9 cellular contexts compared by ENCODE assay signal in genomic region chr12:52380271-52380694, GRCh38. TPM values are rescaled to one million over a fixed set of nuclear protein-coding genes. Genes with fewer than 3 reads are reported as not detected.
A peak's percentile ranks its signal among the peaks of the same experiment; 100 is the strongest.
DNase-seq lines count a peak whose midpoint lies in the region; ATAC-seq, FAIRE-seq and TF ChIP-seq lines count a peak whose summit lies in the region.
"Had no signal": no experiment of that assay in that cellular context is flagged by ENCODE, and none has a peak within 500 bp of the region (broad histone marks: within the 10 kb centered on the region; RNA-seq: fewer than 3 reads in every experiment).

No MANE protein-coding gene starts in this region.

- H4K20me1 ChIP-seq in DND-41 (ENCODE audit: insufficient read depth, low read length) (peaks cover 4% of the 10 kb centered on the region), KMS-11 (ENCODE audit: insufficient read depth) (no peaks in the 10 kb centered on the region), K562 (replicated peaks; ENCODE audit: control insufficient read depth, insufficient read depth, low read length) (no peaks in the 10 kb centered on the region)

- CTCF ChIA-PET in K562 (lab: Yijun Ruan, JAX; ENCODE audit: low intra/inter-chr PET ratio) = interaction anchor here (0.6 to 0.8 kb wide), 2 partner anchors 377 to 499 kb away, joined by 3 to 6 read pairs; no protein-coding TSS in a partner anchor

- H2AFZ ChIP-seq in DND-41 (ENCODE audit: low read depth, low read length) = no peak overlapping the region
- no peak overlapping the region for H2AFZ ChIP-seq in KMS-11 (ENCODE audit: low read depth)
- no peak overlapping the region for H2AFZ ChIP-seq in K562 (ENCODE audit: low read depth, low read length)

- peak; percentile 56 for TF ChIP-seq CTCF in DND-41 (IDR thresholded peaks at IDR 0.05; ENCODE audit: borderline replicate concordance, extremely low read depth, low read length, poor library complexity, severe bottlenecking)
- TF ChIP-seq CTCF in KMS-11 (conservative IDR thresholded peaks at IDR 0.05; ENCODE audit: low read depth, low read length) = peak; percentile 37; the same call in 1 of the 2 replicates
- peak; percentile 44 to 48 (median 45); a peak in 5 of 6 replicates for TF ChIP-seq CTCF in K562 (IDR thresholded peaks at IDR 0.05 in 2 of 3, conservative IDR thresholded peaks at IDR 0.05 in 1 of 3; ENCODE audit: insufficient read depth in 2 of 3, low read depth in 1 of 3, low read length in 3 of 3)
- peak in 1 of 2 donors; percentile 18 for TF ChIP-seq CTCF in left lung (IDR thresholded peaks at IDR 0.05)
- TF ChIP-seq CTCF in omental fat pad (IDR thresholded peaks at IDR 0.05) = no peak

- ATAC-seq in DND-41 (ENCODE audit: insufficient read depth, low read depth) = no peak
- ATAC-seq in K562 = peak; percentile 60
- ATAC-seq in left lung = peak; percentile 66
- ATAC-seq in GM19397 (IDR thresholded peaks at IDR 0.05; ENCODE audit: unreplicated experiment) = no peak
- ATAC-seq in HG02571 (IDR thresholded peaks at IDR 0.05; ENCODE audit: unreplicated experiment) = no peak
- ATAC-seq in omental fat pad (ENCODE audit: low FRiP score) = no peak
- no peak for ATAC-seq in GM21737 (IDR thresholded peaks at IDR 0.05; ENCODE audit: unreplicated experiment)

- H3K79me2 ChIP-seq in DND-41 (ENCODE audit: insufficient read depth, low read length) = no peaks in the 10 kb centered on the region
- H3K79me2 ChIP-seq in KMS-11 (ENCODE audit: insufficient read depth, low read depth) = no peaks in the 10 kb centered on the region
- no peaks in the 10 kb centered on the region for H3K79me2 ChIP-seq in K562 (ENCODE audit: control insufficient read depth, insufficient read depth, low read length)

- H3K9ac ChIP-seq in DND-41 (ENCODE audit: low read depth, low read length) = no peak overlapping the region
- H3K9ac ChIP-seq in KMS-11 = no peak overlapping the region
- H3K9ac ChIP-seq in K562 (ENCODE audit: insufficient read depth in 1 of 2, low read depth in 2 of 2, low read length in 2 of 2) = no peak overlapping the region; a peak in 1 of 4 replicates

- intact Hi-C loops in K562 (cut with micrococcal nuclease) = no loop called here
- intact Hi-C loops in left lung (cut with DNase I) = no loop called here

- no peak overlapping the region for H3K4me3 ChIP-seq in DND-41 (ENCODE audit: low read depth in 1 of 2, low read length in 2 of 2)
- no peak overlapping the region for H3K4me3 ChIP-seq in KMS-11 (IDR thresholded peaks at IDR 0.05; ENCODE audit: insufficient read depth, low read depth, low read length)
- H3K4me3 ChIP-seq in K562 = no peak overlapping the region
- H3K4me3 ChIP-seq in left lung = no peak overlapping the region

- no peaks in the 10 kb centered on the region for H3K9me1 ChIP-seq in K562 (ENCODE audit: control insufficient read depth, insufficient read depth, low read length)

- WGBS in K562 (ENCODE audit: insufficient coverage, low coverage, missing lambda C conversion rate) = 2% methylated on average over 13 of the region's 15 CpGs

- DNase-seq in DND-41 (peak; percentile 18), K562 (ENCODE audit: extremely low read depth in 1 of 4, low spot score in 3 of 4) (peak in 2 of 4 experiments; percentile 8 to 18), left lung (no peak), omental fat pad (ENCODE audit: low spot score) (no peak)

- H3K4me2 ChIP-seq in DND-41 (ENCODE audit: insufficient read depth, low read length) (no peak overlapping the region), KMS-11 (no peak overlapping the region), K562 (ENCODE audit: insufficient read depth, low read length) (no peak overlapping the region)

- BruUV-seq in K562 (replicated peaks; lab: Mats Ljungman, UMichigan) = no TSS peak

- H3K36me3 ChIP-seq in DND-41 (ENCODE audit: insufficient read depth, low read length) = no peaks in the 10 kb centered on the region
- no peaks in the 10 kb centered on the region for H3K36me3 ChIP-seq in KMS-11 (ENCODE audit: insufficient read depth)
- H3K36me3 ChIP-seq in K562 (ENCODE audit: control insufficient read depth, insufficient read depth, low read length) = no peaks in the 10 kb centered on the region
- no peaks in the 10 kb centered on the region for H3K36me3 ChIP-seq in left lung

- TF ChIP-seq POLR2A in K562 (conservative IDR thresholded peaks at IDR 0.05) = no peak

- in situ Hi-C loops in K562 (cut with MboI) = loop anchor here (5.0 kb wide), 2 partner anchors 497 to 602 kb away; no protein-coding TSS in a partner anchor

- H3K9me3 ChIP-seq in DND-41 (ENCODE audit: insufficient read depth, low read length, severe bottlenecking) (no peaks in the 10 kb centered on the region), K562 (replicated peaks; ENCODE audit: control insufficient read depth, insufficient read depth, low read depth, low read length) (no peaks in the 10 kb centered on the region), left lung (no peaks in the 10 kb centered on the region)

- FAIRE-seq in K562 (lab: Jason Lieb, UNC) = no peak
- FAIRE-seq: frontal cortex had no signal

- TF ChIP-seq EP300 in K562 (IDR thresholded peaks at IDR 0.05; ENCODE audit: low read length) = no peak

- TF ChIP-seq RAD21 in K562 (CRISPR knock-in tag; conservative IDR thresholded peaks at IDR 0.05 in 1 of 2, IDR thresholded peaks at IDR 0.05 in 1 of 2) = no peak

- H3K27ac ChIP-seq in DND-41 (ENCODE audit: low read length) (no peak overlapping the region), KMS-11 (no peak overlapping the region), K562 (ENCODE audit: extremely low read depth, low read depth, low read length) (no peak overlapping the region), left lung (no peak overlapping the region)

- H3K27me3 ChIP-seq in DND-41 (ENCODE audit: insufficient read depth, low read length, poor library complexity) (peaks cover 28% of the 10 kb centered on the region), KMS-11 (ENCODE audit: insufficient read depth, low read depth) (peaks cover 40% of the 10 kb centered on the region; the same call in 1 of the 2 replicates), K562 (ENCODE audit: control insufficient read depth in 2 of 2, insufficient read depth in 2 of 2, low read length in 2 of 2) (peaks cover 5 to 62% of the 10 kb centered on the region in 2 experiments; a peak in 4 of 5 replicates), left lung (peaks cover 0 to 39% of the 10 kb centered on the region in 2 donors)

- POLR2A ChIA-PET in K562 (lab: Yijun Ruan, JAX) = no interaction called here

- H3K4me1 ChIP-seq in DND-41 (ENCODE audit: insufficient read depth, low read length) (no peaks in the 10 kb centered on the region), KMS-11 (ENCODE audit: low read depth, poor library complexity, severe bottlenecking) (no peaks in the 10 kb centered on the region), K562 (replicated peaks in 1 of 2; ENCODE audit: control insufficient read depth in 2 of 2, insufficient read depth in 2 of 2, low read length in 2 of 2) (peaks cover 0 to 5% of the 10 kb centered on the region in 2 experiments; a peak in 1 of 5 replicates), left lung (no peaks in the 10 kb centered on the region)

RNA-seq across cellular contexts. Expression of gene KRT84, which starts 5.2 kb away (rescaled TPM):
- not detected in 2 replicates for total RNA-seq in K562 (2011; cell fraction: chromatin; rRNA removed; ENCODE audit: low replicate concordance)
- total RNA-seq in K562 (2011; cell fraction: nucleolus; rRNA removed) = not detected in 2 replicates
- not detected in 2 replicates for total RNA-seq in K562 (2011; cell fraction: nucleoplasm; rRNA removed)
- total RNA-seq in K562 (2014; rRNA removed) = not detected in 2 replicates
- not detected in 2 replicates for total RNA-seq in K562 (2014; rRNA removed; fragmentation: Illumina TruSeq; extraction: Trizol)
- total RNA-seq in K562 (2015; rRNA removed; fragmentation: Illumina TruSeq; extraction: Trizol) = not detected in 2 replicates
- total RNA-seq in K562 (2021) = not detected in 2 replicates
- polyA plus RNA-seq in K562 (2011; rRNA removed) = not detected in 2 replicates
- polyA plus RNA-seq in K562 (2011; cell fraction: cytosol; rRNA removed) = not detected in 2 replicates
- not detected in 2 replicates for polyA plus RNA-seq in K562 (2011; cell fraction: nucleus; rRNA removed)
- not detected in 2 replicates for polyA plus RNA-seq in K562 (2012)
- not detected in 2 replicates for polyA plus RNA-seq in K562 (2014; fragmentation: Illumina TruSeq; extraction: Trizol)
- not detected for polyA plus RNA-seq in K562 (2014; fragmentation: Nextera tagmentation; extraction: Ambion mirVana)
- polyA plus RNA-seq in K562 (2014; rRNA removed) = not detected in 2 replicates
- polyA minus RNA-seq in K562 (2011; rRNA and poly(A)+ RNA removed) = not detected in 2 replicates
- polyA minus RNA-seq in K562 (2011; cell fraction: cytosol; rRNA and poly(A)+ RNA removed) = not detected in 2 replicates
- not detected in 2 replicates for polyA minus RNA-seq in K562 (2011; cell fraction: nucleus; rRNA and poly(A)+ RNA removed)
- not detected for total RNA-seq in left lung
- not detected for total RNA-seq in omental fat pad
- total RNA-seq: frontal cortex had no signal

RNA-seq across cellular contexts. Expression of gene KRT85, which starts 13.0 kb away (rescaled TPM):
- not detected in 2 replicates for total RNA-seq in K562 (2011; cell fraction: chromatin; rRNA removed; ENCODE audit: low replicate concordance)
- not detected in 2 replicates for total RNA-seq in K562 (2011; cell fraction: nucleolus; rRNA removed)
- not detected in 2 replicates for total RNA-seq in K562 (2011; cell fraction: nucleoplasm; rRNA removed)
- total RNA-seq in K562 (2014; rRNA removed) (not detected in 2 replicates), K562 (2014; rRNA removed; fragmentation: Illumina TruSeq; extraction: Trizol) (not detected in 2 replicates), K562 (2015; rRNA removed; fragmentation: Illumina TruSeq; extraction: Trizol) (not detected in 2 replicates), K562 (2021) (not detected in 2 replicates), left lung (not detected), omental fat pad (not detected)
- polyA plus RNA-seq in K562 (2011; rRNA removed) (not detected in 2 replicates), K562 (2014; fragmentation: Illumina TruSeq; extraction: Trizol) (not detected in 2 replicates), K562 (2014; fragmentation: Nextera tagmentation; extraction: Ambion mirVana) (not detected), K562 (2014; rRNA removed) (not detected in 2 replicates)
- polyA plus RNA-seq in K562 (2011; cell fraction: cytosol; rRNA removed) = not detected in 2 replicates
- not detected in 2 replicates for polyA plus RNA-seq in K562 (2011; cell fraction: nucleus; rRNA removed)
- not detected in 2 replicates for polyA plus RNA-seq in K562 (2012)
- polyA minus RNA-seq in K562 (2011; rRNA and poly(A)+ RNA removed) = not detected in 2 replicates
- not detected in 2 replicates for polyA minus RNA-seq in K562 (2011; cell fraction: cytosol; rRNA and poly(A)+ RNA removed)
- not detected in 2 replicates for polyA minus RNA-seq in K562 (2011; cell fraction: nucleus; rRNA and poly(A)+ RNA removed)
- total RNA-seq: frontal cortex had no signal

RNA-seq across cellular contexts. Expression of gene KRT82, which starts 25.9 kb away (rescaled TPM):
- total RNA-seq in K562 (2011; cell fraction: chromatin; rRNA removed; ENCODE audit: low replicate concordance) = not detected in 2 replicates
- total RNA-seq in K562 (2011; cell fraction: nucleolus; rRNA removed) = not detected in 2 replicates
- total RNA-seq in K562 (2011; cell fraction: nucleoplasm; rRNA removed) = not detected in 2 replicates
- total RNA-seq in K562 (2014; rRNA removed) (not detected in 2 replicates), K562 (2014; rRNA removed; fragmentation: Illumina TruSeq; extraction: Trizol) (not detected in 2 replicates), K562 (2015; rRNA removed; fragmentation: Illumina TruSeq; extraction: Trizol) (not detected in 2 replicates), K562 (2021) (not detected in 2 replicates), left lung (not detected), omental fat pad (not detected)
- polyA plus RNA-seq in K562 (2011; rRNA removed) (not detected in 2 replicates), K562 (2014; fragmentation: Illumina TruSeq; extraction: Trizol) (not detected in 2 replicates), K562 (2014; fragmentation: Nextera tagmentation; extraction: Ambion mirVana) (not detected), K562 (2014; rRNA removed) (not detected in 2 replicates)
- not detected in 2 replicates for polyA plus RNA-seq in K562 (2011; cell fraction: cytosol; rRNA removed)
- not detected in 2 replicates for polyA plus RNA-seq in K562 (2011; cell fraction: nucleus; rRNA removed)
- polyA plus RNA-seq in K562 (2012) = not detected in 2 replicates
- polyA minus RNA-seq in K562 (2011; rRNA and poly(A)+ RNA removed) = not detected in 2 replicates
- polyA minus RNA-seq in K562 (2011; cell fraction: cytosol; rRNA and poly(A)+ RNA removed) = not detected in 2 replicates
- polyA minus RNA-seq in K562 (2011; cell fraction: nucleus; rRNA and poly(A)+ RNA removed) = not detected in 2 replicates
- total RNA-seq: frontal cortex had no signal

RNA-seq across cellular contexts. Expression of gene KRT75, which starts 53.9 kb away (rescaled TPM):
- total RNA-seq in K562 (2011; cell fraction: chromatin; rRNA removed; ENCODE audit: low replicate concordance) = not detected in 2 replicates
- not detected in 2 replicates for total RNA-seq in K562 (2011; cell fraction: nucleolus; rRNA removed)
- total RNA-seq in K562 (2011; cell fraction: nucleoplasm; rRNA removed) = not detected in 2 replicates
- total RNA-seq in K562 (2014; rRNA removed) (not detected in 2 replicates), K562 (2014; rRNA removed; fragmentation: Illumina TruSeq; extraction: Trizol) (not detected in 2 replicates), K562 (2015; rRNA removed; fragmentation: Illumina TruSeq; extraction: Trizol) (not detected in 2 replicates), K562 (2021) (not detected in 2 replicates), left lung (not detected), omental fat pad (not detected)
- polyA plus RNA-seq in K562 (2011; rRNA removed) (not detected in 2 replicates), K562 (2014; fragmentation: Illumina TruSeq; extraction: Trizol) (not detected in 2 replicates), K562 (2014; fragmentation: Nextera tagmentation; extraction: Ambion mirVana) (not detected), K562 (2014; rRNA removed) (not detected in 2 replicates)
- not detected in 2 replicates for polyA plus RNA-seq in K562 (2011; cell fraction: cytosol; rRNA removed)
- polyA plus RNA-seq in K562 (2011; cell fraction: nucleus; rRNA removed) = not detected in 2 replicates
- polyA plus RNA-seq in K562 (2012) = not detected in 2 replicates
- polyA minus RNA-seq in K562 (2011; rRNA and poly(A)+ RNA removed) = not detected in 2 replicates
- not detected in 2 replicates for polyA minus RNA-seq in K562 (2011; cell fraction: cytosol; rRNA and poly(A)+ RNA removed)
- polyA minus RNA-seq in K562 (2011; cell fraction: nucleus; rRNA and poly(A)+ RNA removed) = not detected in 2 replicates
- total RNA-seq: frontal cortex had no signal

RNA-seq across cellular contexts. Expression of gene KRT83, which starts 59.1 kb away (rescaled TPM):
- not detected in 2 replicates for total RNA-seq in K562 (2011; cell fraction: chromatin; rRNA removed; ENCODE audit: low replicate concordance)
- total RNA-seq in K562 (2011; cell fraction: nucleolus; rRNA removed) = not detected in 2 replicates
- total RNA-seq in K562 (2011; cell fraction: nucleoplasm; rRNA removed) = not detected in 2 replicates
- not detected in 2 replicates for total RNA-seq in K562 (2014; rRNA removed)
- total RNA-seq in K562 (2014; rRNA removed; fragmentation: Illumina TruSeq; extraction: Trizol) = not detected in 2 replicates
- total RNA-seq in K562 (2015; rRNA removed; fragmentation: Illumina TruSeq; extraction: Trizol) = not detected in 2 replicates
- not detected in 2 replicates for total RNA-seq in K562 (2021)
- polyA plus RNA-seq in K562 (2011; rRNA removed) = not detected in 2 replicates
- not detected in 2 replicates for polyA plus RNA-seq in K562 (2011; cell fraction: cytosol; rRNA removed)
- not detected in 2 replicates for polyA plus RNA-seq in K562 (2011; cell fraction: nucleus; rRNA removed)
- polyA plus RNA-seq in K562 (2012) = not detected in 2 replicates
- not detected in 2 replicates for polyA plus RNA-seq in K562 (2014; fragmentation: Illumina TruSeq; extraction: Trizol)
- polyA plus RNA-seq in K562 (2014; fragmentation: Nextera tagmentation; extraction: Ambion mirVana) = not detected
- polyA plus RNA-seq in K562 (2014; rRNA removed) = not detected in 2 replicates
- polyA minus RNA-seq in K562 (2011; rRNA and poly(A)+ RNA removed) = not detected in 2 replicates
- not detected in 2 replicates for polyA minus RNA-seq in K562 (2011; cell fraction: cytosol; rRNA and poly(A)+ RNA removed)
- polyA minus RNA-seq in K562 (2011; cell fraction: nucleus; rRNA and poly(A)+ RNA removed) = not detected in 2 replicates
- not detected for total RNA-seq in left lung
- total RNA-seq in omental fat pad = not detected
- total RNA-seq: frontal cortex had no signal

Comparison
In these comparisons a context has a peak if more than half of its experiments do, and no peak if none do; other contexts are left out.
1. ATAC-seq: peak in K562 (single experiment) and left lung (single experiment); none in DND-41 (single experiment), GM19397 (single experiment), HG02571 (single experiment), omental fat pad (single experiment) and GM21737 (single experiment).
2. CTCF ChIP-seq: peak in DND-41 (single experiment), KMS-11 (single experiment) and K562 (3 of 3); none in omental fat pad (0 of 3).